8 cellular contexts compared by ENCODE assay signal in genomic region chr19:3968556-3969434, GRCh38. TPM values are rescaled to one million over a fixed set of nuclear protein-coding genes. Genes with fewer than 3 reads are reported as not detected.
DNase-seq lines count a peak whose midpoint lies in the region; ATAC-seq, FAIRE-seq and TF ChIP-seq lines count a peak whose summit lies in the region.

No MANE protein-coding gene starts in this region.

- no peaks in the 10 kb centered on the region for H3K27me3 Mint-ChIP-seq in activated naive CD4-positive, alpha-beta T cell treated with anti-CD3 and anti-CD28 coated beads, Interleukin-2, amount 10 ng/mL, durations not matched to agents 7 days and 5 days

- H3K27ac Mint-ChIP-seq in activated naive CD4-positive, alpha-beta T cell treated with anti-CD3 and anti-CD28 coated beads, Interleukin-2, amount 10 ng/mL, durations not matched to agents 7 days and 5 days = no peak overlapping the region

- peaks cover 47% of the 10 kb centered on the region for H3K4me1 ChIP-seq in upper lobe of right lung

- H3K4me1 Mint-ChIP-seq in activated naive CD4-positive, alpha-beta T cell treated with anti-CD3 and anti-CD28 coated beads, Interleukin-2, amount 10 ng/mL, durations not matched to agents 7 days and 5 days = peaks cover 29% of the 10 kb centered on the region

- CTCF ChIA-PET in activated naive CD4-positive, alpha-beta T cell treated with anti-CD3 and anti-CD28 coated beads, Interleukin-2, amount 10 ng/mL, durations not matched to agents 7 days and 5 days (lab: Charles Lee) = interaction anchor here (1.6 kb wide), 1 partner anchor 17 kb away, joined by 9 read pairs; the partner anchor contains the start of gene EEF2

- no peaks in the 10 kb centered on the region for H3K9me3 Mint-ChIP-seq in activated naive CD4-positive, alpha-beta T cell treated with anti-CD3 and anti-CD28 coated beads, Interleukin-2, amount 10 ng/mL, durations not matched to agents 7 days and 5 days

- H3K4me3 Mint-ChIP-seq in activated naive CD4-positive, alpha-beta T cell treated with anti-CD3 and anti-CD28 coated beads, Interleukin-2, amount 10 ng/mL, durations not matched to agents 7 days and 5 days = peak overlapping the region; percentile 23

- no peak for TF ChIP-seq CTCF in upper lobe of right lung (IDR thresholded peaks at IDR 0.05)

- H3K27ac ChIP-seq in upper lobe of right lung = peak overlapping the region; percentile 88

- DNase-seq in activated naive CD4-positive, alpha-beta T cell treated with anti-CD3 and anti-CD28 coated beads, Interleukin-2, amount 10 ng/mL, durations not matched to agents 7 days and 5 days = no peak
- no peak for DNase-seq in activated naive CD4-positive, alpha-beta T cell treated with anti-CD3 and anti-CD28 coated beads, Interleukin-2, amount 50 U/mL, for 16 hours
- DNase-seq in RKO (ENCODE audit: low spot score) (peak; percentile 99), medulla oblongata (ENCODE audit: extremely low spot score) (peak; percentile 82), upper lobe of right lung (peak; percentile 82), NCI-H526 treated with DMSO at 0.1 percent for 48 hours (lab: John Stamatoyannopoulos, UW) (no peak), cortex of kidney (lab: John Stamatoyannopoulos, UW) (no peak)

- peaks cover 34% of the 10 kb centered on the region for H3K36me3 ChIP-seq in upper lobe of right lung

- intact Hi-C loops in upper lobe of right lung (cut with DNase I) = no loop called here

- H3K4me3 ChIP-seq in upper lobe of right lung = peak overlapping the region; percentile 80

- peak; percentile 76 for ATAC-seq in upper lobe of right lung

- H3K36me3 Mint-ChIP-seq in activated naive CD4-positive, alpha-beta T cell treated with anti-CD3 and anti-CD28 coated beads, Interleukin-2, amount 10 ng/mL, durations not matched to agents 7 days and 5 days = peaks cover 21% of the 10 kb centered on the region

- no peaks in the 10 kb centered on the region for H3K9me3 ChIP-seq in upper lobe of right lung

- FAIRE-seq in endometrium (lab: Jason Lieb, UNC) = peak; percentile 92

- H3K27me3 ChIP-seq in upper lobe of right lung = no peaks in the 10 kb centered on the region

RNA-seq across cellular contexts. Expression of gene DAPK3, which starts 2.1 kb away (rescaled TPM):
- total RNA-seq in upper lobe of right lung = 70.7 TPM

RNA-seq across cellular contexts. Expression of gene EEF2, which starts 16.5 kb away (rescaled TPM):
- total RNA-seq in upper lobe of right lung = 1,960 TPM

RNA-seq across cellular contexts. Expression of gene NMRK2, which starts 35.9 kb away (rescaled TPM):
- total RNA-seq in upper lobe of right lung = 1.6 TPM

RNA-seq across cellular contexts. Expression of gene PIAS4, which starts 38.7 kb away (rescaled TPM):
- 25.4 TPM for total RNA-seq in upper lobe of right lung

Comparison
In these comparisons a context has a peak if more than half of its experiments do, and no peak if none do; other contexts are left out.
1. DNase-seq: peak in RKO (single experiment), medulla oblongata (single experiment) and upper lobe of right lung (single experiment); none in activated naive CD4-positive, alpha-beta T cell treated with anti-CD3 and anti-CD28 coated beads, Interleukin-2, amount 10 ng/mL, durations not matched to agents 7 days and 5 days (single experiment), activated naive CD4-positive, alpha-beta T cell treated with anti-CD3 and anti-CD28 coated beads, Interleukin-2, amount 50 U/mL, for 16 hours (single experiment), NCI-H526 treated with DMSO at 0.1 percent for 48 hours (single experiment) and cortex of kidney (single experiment).